In genomic region chr7:26705567-26705966, GRCh38 we compare ENCODE assay signal across 9 cellular contexts.
DNase-seq lines count a peak whose midpoint lies in the region; ATAC-seq and TF ChIP-seq lines count a peak whose summit lies in the region.
"Had no signal": no experiment of that assay in that cellular context is flagged by ENCODE, and none has a peak within 500 bp of the region (broad histone marks: within the 10 kb centered on the region; RNA-seq: fewer than 3 reads in every experiment).

No MANE protein-coding gene starts in this region.

- no TSS peak for BruUV-seq in PC-9 (replicated peaks; lab: Mats Ljungman, UMichigan)

- H4K20me1 ChIP-seq in PC-9 (ENCODE audit: insufficient read depth), result no peaks in the 10 kb centered on the region
- H4K20me1 ChIP-seq: BLaER1 treated with 17β-estradiol and CSF1 and Interleukin-3, amounts not matched to agents 10 nM and 100 nM had no signal

- H3F3A ChIP-seq in PC-9 (ENCODE audit: insufficient read depth, low read depth), result no peaks in the 10 kb centered on the region

- CTCF ChIA-PET in PC-9 (lab: Charles Lee), result no interaction called here

- DNase-seq in NCI-H748 (lab: John Stamatoyannopoulos, UW; ENCODE audit: unreplicated experiment) (peak; percentile 22), NCI-H748 treated with DMSO at 0.1 percent for 48 hours (lab: John Stamatoyannopoulos, UW) (no peak), PC-9 (peak; percentile 27 to 56), fibroblast of the aortic adventitia (ENCODE audit: low read depth) (peak; percentile 90), aorta (no peak), GM19238 (ENCODE audit: insufficient read length, low spot score) (no peak), 8988T (no peak)
- DNase-seq in effector CD4-positive, alpha-beta T cell, result no peak

- peak; percentile 74 for ATAC-seq in aorta (ENCODE audit: low FRiP score)

- 4 to 7% methylated on average over 2 of the region's 2 CpGs for WGBS in aorta, 2 donors

- intact Hi-C loops in PC-9 (cut with micrococcal nuclease; ENCODE audit: unreplicated experiment) (no loop called here), aorta (cut with DNase I) (no loop called here)

- H3K27ac ChIP-seq in PC-9 (0 out of 2 replicates have a peak overlapping the region, but pooled peaks have one; percentile 17), aorta (ENCODE audit: low read depth in 1 of 2, low read length in 2 of 2) (no peak overlapping the region)
- H3K27ac ChIP-seq: BLaER1 treated with 17β-estradiol and CSF1 and Interleukin-3, amounts not matched to agents 10 nM and 100 nM had no signal

- no peaks in the 10 kb centered on the region for H3K9me2 ChIP-seq in PC-9 (ENCODE audit: insufficient read depth)

- no peaks in the 10 kb centered on the region for H3K36me3 ChIP-seq in PC-9 (ENCODE audit: low read depth)
- H3K36me3 ChIP-seq in aorta (ENCODE audit: control insufficient read depth in 1 of 2, insufficient read depth in 2 of 2, low read length in 1 of 2), result no peaks in the 10 kb centered on the region
- H3K36me3 ChIP-seq: BLaER1 treated with 17β-estradiol and CSF1 and Interleukin-3, amounts not matched to agents 10 nM and 100 nM had no signal

- no peaks in the 10 kb centered on the region for H3K9me3 ChIP-seq in PC-9 (ENCODE audit: insufficient read depth, low read depth)
- no peaks in the 10 kb centered on the region for H3K9me3 ChIP-seq in aorta (ENCODE audit: control insufficient read depth, low read length)
- H3K9me3 ChIP-seq: BLaER1 treated with 17β-estradiol and CSF1 and Interleukin-3, amounts not matched to agents 10 nM and 100 nM had no signal

- no peak overlapping the region for H3K4me2 ChIP-seq in PC-9
- H3K4me2 ChIP-seq: BLaER1 treated with 17β-estradiol and CSF1 and Interleukin-3, amounts not matched to agents 10 nM and 100 nM had no signal

- H3K4me3 ChIP-seq in PC-9 (no peak overlapping the region), fibroblast of the aortic adventitia (ENCODE audit: low read depth, low read length) (no peak overlapping the region), aorta (ENCODE audit: low read length in 2 of 2) (no peak overlapping the region)
- H3K4me3 ChIP-seq: BLaER1 treated with 17β-estradiol and CSF1 and Interleukin-3, amounts not matched to agents 10 nM and 100 nM had no signal

- H3K27me3 ChIP-seq in PC-9 (ENCODE audit: insufficient read depth, low read depth), result no peaks in the 10 kb centered on the region
- H3K27me3 ChIP-seq in aorta (ENCODE audit: control insufficient read depth in 1 of 2, insufficient read depth in 2 of 2, low read length in 1 of 2), result no peaks in the 10 kb centered on the region
- H3K27me3 ChIP-seq: BLaER1 treated with 17β-estradiol and CSF1 and Interleukin-3, amounts not matched to agents 10 nM and 100 nM had no signal

- H2AFZ ChIP-seq in PC-9, result no peak overlapping the region

- H3K4me1 ChIP-seq in PC-9 (replicated peaks; ENCODE audit: insufficient read depth), result peaks cover 14% of the 10 kb centered on the region
- peaks cover 3 to 6% of the 10 kb centered on the region in 2 donors for H3K4me1 ChIP-seq in aorta (ENCODE audit: control insufficient read depth in 1 of 2, insufficient read depth in 2 of 2, low read length in 2 of 2)

- no peak for TF ChIP-seq CTCF in PC-9 (conservative IDR thresholded peaks at IDR 0.05)
- no peak for TF ChIP-seq CTCF in fibroblast of the aortic adventitia (IDR thresholded peaks at IDR 0.05; ENCODE audit: insufficient read depth, low read length)

- H3K79me2 ChIP-seq in PC-9 (ENCODE audit: low read depth), result no peaks in the 10 kb centered on the region

- POLR2A ChIA-PET in PC-9 (lab: Charles Lee; ENCODE audit: unreplicated experiment), result no interaction called here

Comparison
In these comparisons a context has a peak if more than half of its experiments do, and no peak if none do; other contexts are left out.
1. DNase-seq: peak in NCI-H748 (single experiment), PC-9 (2 of 2) and fibroblast of the aortic adventitia (single experiment); none in NCI-H748 treated with DMSO at 0.1 percent for 48 hours (single experiment), aorta (0 of 2), effector CD4-positive, alpha-beta T cell (single experiment), GM19238 (single experiment) and 8988T (single experiment).